8 cellular contexts compared by ENCODE assay signal in genomic region chrX:50903387-50904027, GRCh38. TPM values are rescaled to one million over a fixed set of nuclear protein-coding genes. Genes with fewer than 3 reads are reported as not detected.
DNase-seq lines count a peak whose midpoint lies in the region; ATAC-seq and TF ChIP-seq lines count a peak whose summit lies in the region.

No MANE protein-coding gene starts in this region.

- no peaks in the 10 kb centered on the region for H3K36me3 Mint-ChIP-seq in osteocyte (ENCODE audit: unreplicated experiment)

- no peak overlapping the region for H3K4me2 ChIP-seq in OCI-LY3 (ENCODE audit: low read length)
- H3K4me2 ChIP-seq in fibroblast of lung (ENCODE audit: extremely low read depth, insufficient read depth, low read length) = no peak overlapping the region

- H3K27ac ChIP-seq in OCI-LY3 (ENCODE audit: low read length) (no peak overlapping the region), fibroblast of lung (ENCODE audit: insufficient read depth, low read length) (no peak overlapping the region)

- H2AFZ ChIP-seq in OCI-LY3 (ENCODE audit: low read depth, low read length) (no peak overlapping the region), fibroblast of lung (ENCODE audit: low read length) (no peak overlapping the region)

- H3K27me3 Mint-ChIP-seq in osteocyte (ENCODE audit: unreplicated experiment) = no peaks in the 10 kb centered on the region

- H3K27ac Mint-ChIP-seq in osteocyte (ENCODE audit: unreplicated experiment) = no peak overlapping the region

- H3K79me2 ChIP-seq in OCI-LY3 (ENCODE audit: low read length) = no peaks in the 10 kb centered on the region
- H3K79me2 ChIP-seq in fibroblast of lung (ENCODE audit: control insufficient read depth, insufficient read depth, low read length) = no peaks in the 10 kb centered on the region

- no peak overlapping the region for H3K4me3 Mint-ChIP-seq in osteocyte (ENCODE audit: unreplicated experiment)

- no peak overlapping the region for H3K9ac ChIP-seq in OCI-LY3 (ENCODE audit: low read length)
- H3K9ac ChIP-seq in fibroblast of lung (ENCODE audit: insufficient read depth, low read length) = no peak overlapping the region

- peak; percentile 52 for TF ChIP-seq CTCF in OCI-LY3 (IDR thresholded peaks at IDR 0.05; ENCODE audit: low read depth, low read length)
- peak; percentile 59 to 64 for TF ChIP-seq CTCF in fibroblast of lung (conservative IDR thresholded peaks at IDR 0.05 in 1 of 2, IDR thresholded peaks at IDR 0.05 in 1 of 2; ENCODE audit: low read depth in 1 of 2, low read length in 2 of 2)
- TF ChIP-seq CTCF in osteocyte (IDR thresholded peaks at IDR 0.05) = peak; percentile 71

- H3K9me3 Mint-ChIP-seq in osteocyte (ENCODE audit: unreplicated experiment) = no peaks in the 10 kb centered on the region

- no peaks in the 10 kb centered on the region for H4K20me1 ChIP-seq in OCI-LY3 (ENCODE audit: insufficient read depth, low read length)
- no peaks in the 10 kb centered on the region for H4K20me1 ChIP-seq in fibroblast of lung (ENCODE audit: control insufficient read depth, extremely low read depth, insufficient read depth, low read length)

- H3K36me3 ChIP-seq in OCI-LY3 (replicated peaks; ENCODE audit: low read depth, low read length) (no peaks in the 10 kb centered on the region), fibroblast of lung (ENCODE audit: control insufficient read depth, insufficient read depth, low read length) (no peaks in the 10 kb centered on the region)

- no peaks in the 10 kb centered on the region for H3K4me1 Mint-ChIP-seq in osteocyte (ENCODE audit: unreplicated experiment)

- no peaks in the 10 kb centered on the region for H3K27me3 ChIP-seq in OCI-LY3 (ENCODE audit: low read depth, low read length)
- no peaks in the 10 kb centered on the region for H3K27me3 ChIP-seq in fibroblast of lung (ENCODE audit: control insufficient read depth, insufficient read depth, low read length)

- DNase-seq in D341Med (ENCODE audit: low spot score) (peak; percentile 33), fibroblast of lung (ENCODE audit: low read depth in 2 of 2) (peak; percentile 30 to 32), osteocyte (ENCODE audit: extremely low spot score, unreplicated experiment) (no peak), NCI-H2081 (lab: John Stamatoyannopoulos, UW) (no peak)

- H3K9me3 ChIP-seq in OCI-LY3 (ENCODE audit: insufficient read depth, low read length) (no peaks in the 10 kb centered on the region), fibroblast of lung (ENCODE audit: control insufficient read depth, insufficient read depth, low read depth, low read length) (no peaks in the 10 kb centered on the region)

- H3K4me1 ChIP-seq in OCI-LY3 (ENCODE audit: low read length) = no peaks in the 10 kb centered on the region
- no peaks in the 10 kb centered on the region for H3K4me1 ChIP-seq in fibroblast of lung (ENCODE audit: control insufficient read depth, extremely low read depth, insufficient read depth, low read length)

- ATAC-seq in GM19438 (IDR thresholded peaks at IDR 0.05; ENCODE audit: low read depth, unreplicated experiment) = peak; percentile 68
- ATAC-seq in HG02610 (IDR thresholded peaks at IDR 0.05; ENCODE audit: unreplicated experiment) = no peak
- ATAC-seq in HG02970 (IDR thresholded peaks at IDR 0.05; ENCODE audit: low FRiP score, unreplicated experiment) = no peak

- H3K4me3 ChIP-seq in OCI-LY3 (ENCODE audit: low read length) (no peak overlapping the region), fibroblast of lung (replicated peaks in 1 of 4; ENCODE audit: control extremely low read depth in 1 of 4, insufficient read depth in 1 of 4, low read depth in 3 of 4, low read length in 4 of 4) (no peak overlapping the region)

RNA-seq across cellular contexts. Expression of gene BMP15, which starts 7.0 kb away (rescaled TPM):
- total RNA-seq in fibroblast of lung (not detected in 2 replicates), osteocyte (not detected in 2 replicates)
- polyA plus RNA-seq in fibroblast of lung = not detected in 2 replicates
- not detected in 2 replicates for polyA plus RNA-seq in fibroblast of lung (2012)
- not detected in 2 replicates for polyA minus RNA-seq in fibroblast of lung (ENCODE audit: low replicate concordance)

Comparison
In these comparisons a context has a peak if more than half of its experiments do, and no peak if none do; other contexts are left out.
1. DNase-seq: peak in D341Med (single experiment) and fibroblast of lung (2 of 2); none in osteocyte (single experiment) and NCI-H2081 (0 of 2).
2. Peak in every context shown above with its lines, with median percentiles within 50 percentile points of each other: CTCF ChIP-seq.